Comparison of ENCODE assay signal across 11 cellular contexts in genomic region chr1:219177363-219177762, GRCh38. TPM values are rescaled to one million over a fixed set of nuclear protein-coding genes. Genes with fewer than 3 reads are reported as not detected.
DNase-seq lines count a peak whose midpoint lies in the region; ATAC-seq and TF ChIP-seq lines count a peak whose summit lies in the region.
"Had no signal": no experiment of that assay in that cellular context is flagged by ENCODE, and none has a peak within 500 bp of the region (broad histone marks: within the 10 kb centered on the region; RNA-seq: fewer than 3 reads in every experiment).

No MANE protein-coding gene starts in this region.

- DNase-seq in GM13977 (ENCODE audit: low spot score) (peak; percentile 9), dermis blood vessel endothelial cell (peak; percentile 66), NCI-H526 (lab: John Stamatoyannopoulos, UW) (no peak), NCI-H1092 (lab: John Stamatoyannopoulos, UW) (no peak), NOMO-1 treated with dmso at 0.1 percent for 144 hours (lab: John Stamatoyannopoulos, UW; ENCODE audit: unreplicated experiment) (no peak), retina (no peak)
- DNase-seq: CD4-positive, CD25-positive, alpha-beta regulatory T cell; GM23248; MV-4-11 had no signal

- no peak for TF ChIP-seq CTCF in GM13977 (IDR thresholded peaks at IDR 0.05; ENCODE audit: extremely low read depth, insufficient read depth, missing control alignments)

- in situ Hi-C loops in GM13977 (cut with MboI; ENCODE audit: low pct_unique_long_range_greater_than_20kb, low sequenced_read_pairs, unreplicated experiment), result loop anchor here (25.0 kb wide), 1 partner anchor 840 kb away; the partner anchor contains the start of gene TGFB2

- peak; percentile 30 for ATAC-seq in GM21367 (IDR thresholded peaks at IDR 0.05; ENCODE audit: unreplicated experiment)
- peak; percentile 37 for ATAC-seq in HG03175 (IDR thresholded peaks at IDR 0.05; ENCODE audit: unreplicated experiment)

RNA-seq across cellular contexts. Expression of gene LYPLAL1, which starts 3.7 kb away (rescaled TPM):
- total RNA-seq in dermis blood vessel endothelial cell, result 14.4 and 22.0 TPM in 2 replicates

Comparison
In these comparisons a context has a peak if more than half of its experiments do, and no peak if none do; other contexts are left out.
1. DNase-seq: peak in GM13977 (single experiment) and dermis blood vessel endothelial cell (single experiment); none in NCI-H526 (0 of 2), NCI-H1092 (single experiment), NOMO-1 treated with dmso at 0.1 percent for 144 hours (single experiment) and retina (single experiment).